In the genomic region with DNA sequence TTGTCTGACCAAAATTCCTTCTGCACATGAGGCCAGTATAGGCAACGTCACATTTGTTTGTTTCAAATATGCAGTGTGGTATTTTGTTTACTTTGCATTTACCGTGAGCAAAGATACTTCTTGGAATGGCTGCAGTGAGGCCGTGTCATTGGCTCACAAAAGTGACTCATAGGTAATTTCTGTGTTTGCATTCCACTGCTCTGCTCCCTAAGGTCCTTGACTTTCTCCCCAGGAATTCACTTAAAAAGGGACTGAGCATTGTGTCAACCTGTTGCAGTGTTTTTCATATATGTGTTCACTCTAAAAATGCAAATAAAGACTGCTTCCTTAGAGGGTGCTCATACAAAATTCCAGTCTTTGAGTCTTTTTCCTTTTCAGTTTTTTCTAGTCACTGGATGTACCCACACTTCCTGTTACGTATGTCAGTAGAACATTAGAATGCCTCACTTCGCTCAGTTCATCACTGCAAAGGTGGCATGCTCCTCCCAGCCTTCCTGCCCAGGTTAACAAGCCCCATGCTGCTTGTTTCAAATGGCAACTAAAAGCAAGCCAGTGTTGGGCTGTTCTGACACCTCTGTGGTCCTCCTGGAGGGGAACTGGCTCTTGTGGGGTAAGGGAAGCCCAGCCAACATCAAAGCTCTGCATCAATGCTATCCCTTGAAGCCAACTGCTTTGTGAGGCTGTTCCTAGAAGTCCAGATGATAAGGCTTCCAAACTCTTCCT, we compare ENCODE assay signal across 9 cellular contexts. TPM values are rescaled to one million over a fixed set of nuclear protein-coding genes. Genes with fewer than 3 reads are reported as not detected.
A peak's percentile ranks its signal among the peaks of the same experiment; 100 is the strongest.
DNase-seq lines count a peak whose midpoint lies in the region; ATAC-seq, FAIRE-seq and TF ChIP-seq lines count a peak whose summit lies in the region.
"Had no signal": no experiment of that assay in that cellular context is flagged by ENCODE, and none has a peak within 500 bp of the region (broad histone marks: within the 10 kb centered on the region; RNA-seq: fewer than 3 reads in every experiment).

No MANE protein-coding gene starts in this region.

- peak overlapping the region; percentile 3 for H3K9ac ChIP-seq in adipocyte (ENCODE audit: low read length)

- H3K27me3 ChIP-seq in adipocyte (replicated peaks; ENCODE audit: control insufficient read depth, insufficient read depth, low read length), result no peaks in the 10 kb centered on the region
- H3K27me3 ChIP-seq in kidney epithelial cell (ENCODE audit: control insufficient read depth, insufficient read depth, low read length), result no peaks in the 10 kb centered on the region
- H3K27me3 ChIP-seq in thyroid gland, result no peaks in the 10 kb centered on the region
- no peaks in the 10 kb centered on the region for H3K27me3 ChIP-seq in right atrium auricular region

- ATAC-seq in HG02981 (IDR thresholded peaks at IDR 0.05; ENCODE audit: unreplicated experiment), result no peak

- H3K4me1 ChIP-seq in adipocyte (ENCODE audit: control insufficient read depth, insufficient read depth, low read length) (peaks cover 33% of the 10 kb centered on the region), thyroid gland (peaks cover 31 to 54% of the 10 kb centered on the region in 2 donors), right atrium auricular region (peaks cover 0 to 36% of the 10 kb centered on the region in 2 donors)

- DNase-seq in DMS53 (lab: John Stamatoyannopoulos, UW) (peak; percentile 98), NCI-H2029 (lab: John Stamatoyannopoulos, UW) (peak; percentile 36), adipocyte (ENCODE audit: low read depth) (peak; percentile 89), kidney epithelial cell (ENCODE audit: low read depth) (peak; percentile 73), thyroid gland (peak; percentile 69), right atrium auricular region (ENCODE audit: low spot score) (no peak), D721Med (ENCODE audit: insufficient read length, low spot score) (no peak)

- peak in 1 of 2 donors; percentile 58 for TF ChIP-seq POLR2A in thyroid gland (IDR thresholded peaks at IDR 0.05)

- TF ChIP-seq CTCF in kidney epithelial cell (IDR thresholded peaks at IDR 0.05; ENCODE audit: insufficient read depth, low read length, poor library complexity, severe bottlenecking) (no peak), thyroid gland (IDR thresholded peaks at IDR 0.05) (no peak), right atrium auricular region (IDR thresholded peaks at IDR 0.05) (no peak), D721Med (IDR thresholded peaks at IDR 0.05; ENCODE audit: insufficient read depth, missing control alignments) (no peak)

- intact Hi-C loops in thyroid gland (cut with DNase I), result no loop called here

- no peak for FAIRE-seq in D721Med (lab: Jason Lieb, UNC)

- H3K27ac ChIP-seq in thyroid gland (peak overlapping the region; percentile 83 to 97 (median 96)), right atrium auricular region (no peak overlapping the region)
- H3K27ac ChIP-seq: SK-N-MC had no signal

- H3K36me3 ChIP-seq in adipocyte (ENCODE audit: control insufficient read depth, insufficient read depth, low read length, severe bottlenecking), result peaks cover 47% of the 10 kb centered on the region
- peaks cover 3% of the 10 kb centered on the region for H3K36me3 ChIP-seq in kidney epithelial cell (ENCODE audit: control insufficient read depth, insufficient read depth, low read length)
- peaks cover 0 to 4% of the 10 kb centered on the region in 2 donors for H3K36me3 ChIP-seq in thyroid gland
- H3K36me3 ChIP-seq in right atrium auricular region, result peaks cover 42% of the 10 kb centered on the region

- no peaks in the 10 kb centered on the region for H3K9me3 ChIP-seq in adipocyte (ENCODE audit: control insufficient read depth, low read length)
- H3K9me3 ChIP-seq in thyroid gland, result no peaks in the 10 kb centered on the region
- no peaks in the 10 kb centered on the region for H3K9me3 ChIP-seq in right atrium auricular region

- H3K4me3 ChIP-seq in adipocyte (ENCODE audit: low read length), result peak overlapping the region; percentile 4
- H3K4me3 ChIP-seq in kidney epithelial cell (ENCODE audit: low read depth, low read length), result no peak overlapping the region
- no peak overlapping the region for H3K4me3 ChIP-seq in thyroid gland (replicated peaks in 1 of 3)
- H3K4me3 ChIP-seq in right atrium auricular region, result no peak overlapping the region
- H3K4me3 ChIP-seq: SK-N-MC had no signal

- WGBS in thyroid gland, 2 donors, result 36 to 37% methylated on average over 5 of the region's 5 CpGs

RNA-seq across cellular contexts. Expression of a gene that starts 9.1 kb away (rescaled TPM):
- total RNA-seq in kidney epithelial cell (8.8 and 14.5 TPM in 2 replicates), thyroid gland (10 to 100 TPM; 16.1 to 41.5 (median 21.9) TPM), right atrium auricular region (1 to 10 TPM; 8.6 to 9.0 TPM)

RNA-seq across cellular contexts. Expression of a gene that starts 40.0 kb away (rescaled TPM):
- 40.6 and 73.8 TPM in 2 replicates for total RNA-seq in kidney epithelial cell
- total RNA-seq in thyroid gland, result 100 to 1,000 TPM; 125 to 167 (median 137) TPM
- total RNA-seq in right atrium auricular region, result 10 to 100 TPM; 26.0 to 31.8 TPM

RNA-seq across cellular contexts. Expression of a gene that starts 43.1 kb away (rescaled TPM):
- total RNA-seq in kidney epithelial cell (20.3 and 23.8 TPM in 2 replicates), thyroid gland (10 to 100 TPM; 54.4 to 69.4 (median 60.1) TPM), right atrium auricular region (10 to 100 TPM; 24.8 to 26.8 TPM)

Comparison
In these comparisons a context has a peak if more than half of its experiments do, and no peak if none do; other contexts are left out.
1. DNase-seq: peak in DMS53 (single experiment), NCI-H2029 (single experiment), adipocyte (single experiment), kidney epithelial cell (single experiment) and thyroid gland (2 of 2); none in right atrium auricular region (single experiment) and D721Med (single experiment).
2. H3K27ac ChIP-seq: peak in thyroid gland (3 of 3); none in right atrium auricular region (0 of 2).